36 cellular contexts compared by ENCODE assay signal in genomic region chr6:78952362-78952761, GRCh38.
"Had no signal": no experiment of that assay in that cellular context is flagged by ENCODE, and none has a peak within 500 bp of the region (broad histone marks: within the 10 kb centered on the region; RNA-seq: fewer than 3 reads in every experiment).

No MANE protein-coding gene starts in this region.

- H3K4me3 ChIP-seq: ascending aorta, breast epithelium, cardiac muscle cell, coronary artery, dorsolateral prefrontal cortex, esophagus muscularis mucosa, gastrocnemius medialis, heart right ventricle, hepatocyte had no signal

- H3K27ac Mint-ChIP-seq: activated B cell treated with CpG ODN at 0.5 μM for 24 hours; activated CD8-positive, alpha-beta memory T cell treated with anti-CD3 and anti-CD28 coated beads, Interleukin-2, amount 10 ng/mL, durations not matched to agents 7 days and 5 days; activated CD8-positive, alpha-beta T cell treated with anti-CD3 and anti-CD28 coated beads, Interleukin-2, amount 10 ng/mL, durations not matched to agents 7 days and 5 days; activated naive CD4-positive, alpha-beta T cell treated with anti-CD3 and anti-CD28 coated beads for 36 hours; activated naive CD4-positive, alpha-beta T cell treated with anti-CD3 and anti-CD28 coated beads, Interleukin-2, amount 50 U/mL, for 24 hours; activated T-cell treated with anti-CD3 and anti-CD28 coated beads, Interleukin-2, amount 50 U/mL, for 24 hours; activated T-helper 17 cell treated with anti-CD3 and anti-CD28 coated beads, Interleukin-2, amount 50 U/mL, for 72 hours; brain; dendritic cell treated with granulocyte-macrophage colony-stimulating factor and Interleukin-4, amounts not matched to agents 40 ng/mL and 50 ng/mL, for 4 days; endodermal cell; T-helper 17 cell; T-helper 2 cell treated with Interferon-gamma antibody and Interleukin-4, amounts not matched to agents 5 μg/mL and 100 μg/mL, for 36 hours had no signal

- H3K27ac ChIP-seq: ascending aorta, breast epithelium, cardiac muscle cell, coronary artery, dorsolateral prefrontal cortex, esophagus muscularis mucosa, foreskin keratinocyte, gastrocnemius medialis, heart right ventricle, hepatocyte, WERI-Rb-1 had no signal

- H3K4me1 Mint-ChIP-seq: activated B cell treated with CpG ODN at 0.5 μM for 24 hours; activated CD8-positive, alpha-beta memory T cell treated with anti-CD3 and anti-CD28 coated beads, Interleukin-2, amount 10 ng/mL, durations not matched to agents 7 days and 5 days; activated naive CD4-positive, alpha-beta T cell treated with anti-CD3 and anti-CD28 coated beads, Interleukin-2, amount 50 U/mL, for 24 hours; activated T-helper 17 cell treated with anti-CD3 and anti-CD28 coated beads, Interleukin-2, amount 50 U/mL, for 72 hours; brain; endodermal cell; T-helper 17 cell had no signal

- H3K4me1 ChIP-seq: ascending aorta, breast epithelium, esophagus muscularis mucosa, gastrocnemius medialis, heart right ventricle had no signal

- DNase-seq: activated B cell treated with CpG ODN at 0.5 μM for 24 hours; activated CD4-positive, alpha-beta T cell treated with anti-CD3 and anti-CD28 coated beads for 48 hours; activated CD4-positive, alpha-beta T cell treated with anti-CD3 and anti-CD28 coated beads, Interleukin-2, amount 50 U/mL, for 1 hour; activated CD4-positive, alpha-beta T cell treated with anti-CD3 and anti-CD28 coated beads, Interleukin-2, amount 50 U/mL, for 48 hours; activated CD8-positive, alpha-beta memory T cell treated with anti-CD3 and anti-CD28 coated beads, Interleukin-2, amount 10 ng/mL, durations not matched to agents 7 days and 5 days; activated CD8-positive, alpha-beta memory T cell treated with anti-CD3 and anti-CD28 coated beads, Interleukin-2, amount 50 U/mL, for 4 hours; activated CD8-positive, alpha-beta T cell treated with anti-CD3 and anti-CD28 coated beads, Interleukin-2, amount 10 ng/mL, durations not matched to agents 7 days and 5 days; activated effector memory CD4-positive, alpha-beta T cell treated with Interleukin-2 at 50 U/mL for 16 hours; activated gamma-delta T cell treated with Interleukin-2 at 50 U/mL for 16 hours; activated naive CD4-positive, alpha-beta T cell treated with anti-CD3 and anti-CD28 coated beads for 36 hours; activated T-cell treated with anti-CD3 and anti-CD28 coated beads, Interleukin-2, amount 50 U/mL, for 24 hours; central memory CD4-positive, alpha-beta T cell; dorsolateral prefrontal cortex; effector memory CD4-positive, alpha-beta T cell; endodermal cell; erythroblast; foreskin keratinocyte; gastrocnemius medialis; glutamatergic neuron; heart right ventricle; T-helper 1 cell; T-helper 17 cell; T1000; WERI-Rb-1 had no signal

- H3K27me3 ChIP-seq: ascending aorta, breast epithelium, cardiac muscle cell, dorsolateral prefrontal cortex, esophagus muscularis mucosa, foreskin keratinocyte, gastrocnemius medialis, heart right ventricle, hepatocyte had no signal

- H3K27me3 Mint-ChIP-seq: activated B cell treated with CpG ODN at 0.5 μM for 24 hours; activated CD8-positive, alpha-beta memory T cell treated with anti-CD3 and anti-CD28 coated beads, Interleukin-2, amount 10 ng/mL, durations not matched to agents 7 days and 5 days; activated naive CD4-positive, alpha-beta T cell treated with anti-CD3 and anti-CD28 coated beads, Interleukin-2, amount 50 U/mL, for 24 hours; activated T-cell treated with anti-CD3 and anti-CD28 coated beads, Interleukin-2, amount 50 U/mL, for 24 hours; activated T-helper 17 cell treated with anti-CD3 and anti-CD28 coated beads, Interleukin-2, amount 50 U/mL, for 72 hours; dendritic cell treated with granulocyte-macrophage colony-stimulating factor and Interleukin-4, amounts not matched to agents 40 ng/mL and 50 ng/mL, for 4 days; T-helper 17 cell had no signal

- H3K4me3 Mint-ChIP-seq: activated B cell treated with CpG ODN at 0.5 μM for 24 hours; activated CD8-positive, alpha-beta memory T cell treated with anti-CD3 and anti-CD28 coated beads, Interleukin-2, amount 10 ng/mL, durations not matched to agents 7 days and 5 days; activated CD8-positive, alpha-beta T cell treated with anti-CD3 and anti-CD28 coated beads, Interleukin-2, amount 10 ng/mL, durations not matched to agents 7 days and 5 days; activated naive CD4-positive, alpha-beta T cell treated with anti-CD3 and anti-CD28 coated beads for 36 hours; activated naive CD4-positive, alpha-beta T cell treated with anti-CD3 and anti-CD28 coated beads, Interleukin-2, amount 50 U/mL, for 24 hours; activated T-cell treated with anti-CD3 and anti-CD28 coated beads, Interleukin-2, amount 50 U/mL, for 24 hours; activated T-helper 17 cell treated with anti-CD3 and anti-CD28 coated beads, Interleukin-2, amount 50 U/mL, for 72 hours; brain; dendritic cell treated with granulocyte-macrophage colony-stimulating factor and Interleukin-4, amounts not matched to agents 40 ng/mL and 50 ng/mL, for 4 days; endodermal cell; T-helper 17 cell; T-helper 2 cell treated with Interferon-gamma antibody and Interleukin-4, amounts not matched to agents 5 μg/mL and 100 μg/mL, for 36 hours had no signal

- ATAC-seq: activated CD4-positive, CD25-positive, alpha-beta regulatory T cell treated with anti-CD3 and anti-CD28 coated beads, Interleukin-2, amount 50 U/mL, for 24 hours; activated CD8-positive, alpha-beta memory T cell treated with anti-CD3 and anti-CD28 coated beads, Interleukin-2, amount 10 ng/mL, durations not matched to agents 7 days and 5 days; activated CD8-positive, alpha-beta T cell treated with anti-CD3 and anti-CD28 coated beads, Interleukin-2, amount 10 ng/mL, durations not matched to agents 7 days and 5 days; activated T-helper 17 cell treated with anti-CD3 and anti-CD28 coated beads, Interleukin-2, amount 50 U/mL, for 72 hours; foreskin keratinocyte; gastrocnemius medialis; heart right ventricle; T-helper 17 cell had no signal
